6 cellular contexts compared by ENCODE assay signal in genomic region chr17:38855101-38855714, GRCh38. TPM values are rescaled to one million over a fixed set of nuclear protein-coding genes. Genes with fewer than 3 reads are reported as not detected.
A peak's percentile ranks its signal among the peaks of the same experiment; 100 is the strongest.
DNase-seq lines count a peak whose midpoint lies in the region; ATAC-seq and TF ChIP-seq lines count a peak whose summit lies in the region.
"Not testable (repeated sequence)": the region's sequence is repeated elsewhere in the genome, so short reads cannot be mapped to it uniquely, and the experiment has no call there.

No MANE protein-coding gene starts in this region.

- H3K9me3 Mint-ChIP-seq in CD4-positive, alpha-beta T cell; IgD-negative memory B cell; activated CD4-positive, alpha-beta memory T cell treated with anti-CD3 and anti-CD28 coated beads for 36 hours: not testable (repeated sequence)

- H3K4me3 Mint-ChIP-seq in CD4-positive, alpha-beta T cell, result peak overlapping the region; percentile 51
- H3K4me3 Mint-ChIP-seq in IgD-negative memory B cell, result peak overlapping the region in 3 of 4 donors; percentile 12 to 60 (median 21)
- H3K4me3 Mint-ChIP-seq in activated CD4-positive, alpha-beta memory T cell treated with anti-CD3 and anti-CD28 coated beads for 36 hours, result peak overlapping the region; percentile 26

- H3K9me3 ChIP-seq in CD4-positive, alpha-beta T cell (ENCODE audit: control insufficient read depth, low read length); skeletal muscle satellite cell (replicated peaks; ENCODE audit: low read length): not testable (repeated sequence)

- peak overlapping the region; percentile 96 for H3K27ac Mint-ChIP-seq in CD4-positive, alpha-beta T cell
- peak overlapping the region in 1 of 3 donors; percentile 52 for H3K27ac Mint-ChIP-seq in IgD-negative memory B cell
- H3K27ac Mint-ChIP-seq in activated CD4-positive, alpha-beta memory T cell treated with anti-CD3 and anti-CD28 coated beads for 36 hours, result peak overlapping the region; percentile 38

- intact Hi-C loops in CD4-positive, alpha-beta T cell (cut with DNase I, micrococcal nuclease); activated CD4-positive, alpha-beta memory T cell treated with anti-CD3 and anti-CD28 coated beads for 36 hours (cut with micrococcal nuclease): not testable (repeated sequence)

- H3K4me1 ChIP-seq in skeletal muscle satellite cell (ENCODE audit: control insufficient read depth, insufficient read depth, low read length), result peaks cover 23% of the 10 kb centered on the region

- H3K27me3 Mint-ChIP-seq in CD4-positive, alpha-beta T cell; IgD-negative memory B cell; activated CD4-positive, alpha-beta memory T cell treated with anti-CD3 and anti-CD28 coated beads for 36 hours: not testable (repeated sequence)

- H3K4me1 Mint-ChIP-seq in CD4-positive, alpha-beta T cell (ENCODE audit: low read depth), result peaks cover 38% of the 10 kb centered on the region
- peaks cover 24 to 33% (median 26%) of the 10 kb centered on the region in 3 donors for H3K4me1 Mint-ChIP-seq in IgD-negative memory B cell
- peaks cover 26% of the 10 kb centered on the region for H3K4me1 Mint-ChIP-seq in activated CD4-positive, alpha-beta memory T cell treated with anti-CD3 and anti-CD28 coated beads for 36 hours (ENCODE audit: low read depth)

- H3K4me3 ChIP-seq in astrocyte of the spinal cord (ENCODE audit: low read depth, low read length); skeletal muscle satellite cell (ENCODE audit: low read length): not testable (repeated sequence)
- peak overlapping the region in 1 of 2 donors; percentile 16 for H3K4me3 ChIP-seq in foreskin fibroblast (ENCODE audit: low read depth in 1 of 2, low read length in 2 of 2)

- CTCF ChIA-PET in CD4-positive, alpha-beta T cell (lab: Charles Lee), result interaction anchor here (2.0 to 3.0 kb wide), 3 partner anchors 13 to 320 kb away, joined by 8 to 17 read pairs (median 10); no protein-coding TSS in a partner anchor
- CTCF ChIA-PET in activated CD4-positive, alpha-beta memory T cell treated with anti-CD3 and anti-CD28 coated beads for 36 hours (lab: Charles Lee), result interaction anchor here (1.3 to 2.3 kb wide), 6 partner anchors 14 to 320 kb away, joined by 3 to 12 read pairs (median 8); partner anchors contain the start of gene LASP1

- H3K9ac ChIP-seq in skeletal muscle satellite cell (ENCODE audit: low read depth, low read length), result not testable (repeated sequence)

- not testable (repeated sequence) for TF ChIP-seq CTCF in CD4-positive, alpha-beta T cell (IDR thresholded peaks at IDR 0.05); astrocyte of the spinal cord (IDR thresholded peaks at IDR 0.05; ENCODE audit: low read depth, low read length); foreskin fibroblast (IDR thresholded peaks at IDR 0.05; ENCODE audit: low read depth, low read length)

- peak overlapping the region; percentile 27 for H3K4me2 ChIP-seq in skeletal muscle satellite cell (ENCODE audit: low read length)

- ATAC-seq in CD4-positive, alpha-beta T cell (ENCODE audit: poor library complexity), result not testable (repeated sequence)

- H3K36me3 Mint-ChIP-seq in CD4-positive, alpha-beta T cell (ENCODE audit: low read depth), result peaks cover 38% of the 10 kb centered on the region
- H3K36me3 Mint-ChIP-seq in IgD-negative memory B cell, result peaks cover 11% of the 10 kb centered on the region
- peaks cover 35% of the 10 kb centered on the region for H3K36me3 Mint-ChIP-seq in activated CD4-positive, alpha-beta memory T cell treated with anti-CD3 and anti-CD28 coated beads for 36 hours

- in situ Hi-C loops in astrocyte of the spinal cord (cut with HindIII; ENCODE audit: low sequenced_read_pairs), result not testable (repeated sequence)

- POLR2A ChIA-PET in CD4-positive, alpha-beta T cell (lab: Charles Lee), result interaction anchor here (1.7 to 3.4 kb wide), 4 partner anchors 14 to 299 kb away, joined by 16 to 154 read pairs (median 37); partner anchors contain the start of genes CWC25 and LASP1
- POLR2A ChIA-PET in activated CD4-positive, alpha-beta memory T cell treated with anti-CD3 and anti-CD28 coated beads for 36 hours (lab: Charles Lee), result interaction anchor here (4.3 to 8.6 kb wide), 2 partner anchors 15 to 31 kb away, joined by 33 to 97 read pairs; partner anchors contain the start of genes CWC25 and LASP1

- not testable (repeated sequence) for DNase-seq in CD4-positive, alpha-beta T cell; activated CD4-positive, alpha-beta memory T cell treated with anti-CD3 and anti-CD28 coated beads for 36 hours
- DNase-seq in astrocyte of the spinal cord (ENCODE audit: low read depth, low spot score) (peak; percentile 73), foreskin fibroblast (peak; percentile 66 to 81)

- not testable (repeated sequence) for H3K27me3 ChIP-seq in CD4-positive, alpha-beta T cell (ENCODE audit: control insufficient read depth, insufficient read depth, low read length); skeletal muscle satellite cell (ENCODE audit: control insufficient read depth, insufficient read depth, low read length)

- H3K36me3 ChIP-seq in skeletal muscle satellite cell (ENCODE audit: insufficient read depth, low read length), result peaks cover 31% of the 10 kb centered on the region

- not testable (repeated sequence) for H3K27ac ChIP-seq in CD4-positive, alpha-beta T cell (ENCODE audit: low read depth, low read length)

RNA-seq across cellular contexts. Expression of gene RPL23, which starts 1.7 kb away (rescaled TPM):
- total RNA-seq in CD4-positive, alpha-beta T cell, result 1,000 to 10,000 TPM; 2,293 to 2,296 TPM
- 1,385 TPM for polyA plus RNA-seq in IgD-negative memory B cell
- 1,000 to 10,000 TPM; 1,774 to 1,791 TPM for total RNA-seq in activated CD4-positive, alpha-beta memory T cell treated with anti-CD3 and anti-CD28 coated beads for 36 hours
- 1,089 and 1,655 TPM in 2 replicates for total RNA-seq in skeletal muscle satellite cell (2012; rRNA removed)

RNA-seq across cellular contexts. Expression of gene LASP1, which starts 14.7 kb away (rescaled TPM):
- 10 to 100 TPM; 50.1 to 50.5 TPM for total RNA-seq in CD4-positive, alpha-beta T cell
- 44.5 TPM for polyA plus RNA-seq in IgD-negative memory B cell
- total RNA-seq in activated CD4-positive, alpha-beta memory T cell treated with anti-CD3 and anti-CD28 coated beads for 36 hours, result 100 to 1,000 TPM; 134 to 139 TPM
- total RNA-seq in skeletal muscle satellite cell (2012; rRNA removed), result 172 and 203 TPM in 2 replicates

RNA-seq across cellular contexts. Expression of gene CWC25, which starts 30.1 kb away (rescaled TPM):
- total RNA-seq in CD4-positive, alpha-beta T cell, result 10 to 100 TPM; 63.0 to 63.3 TPM
- 17.1 TPM for polyA plus RNA-seq in IgD-negative memory B cell
- 10 to 100 TPM; 21.1 to 21.5 TPM for total RNA-seq in activated CD4-positive, alpha-beta memory T cell treated with anti-CD3 and anti-CD28 coated beads for 36 hours
- 7.9 TPM in 2 replicates for total RNA-seq in skeletal muscle satellite cell (2012; rRNA removed)

RNA-seq across cellular contexts. Expression of gene PIP4K2B, which starts 55.9 kb away (rescaled TPM):
- total RNA-seq in CD4-positive, alpha-beta T cell, result 10 to 100 TPM; 17.0 to 17.2 TPM
- 11.5 TPM for polyA plus RNA-seq in IgD-negative memory B cell
- 10 to 100 TPM; 37.8 to 37.9 TPM for total RNA-seq in activated CD4-positive, alpha-beta memory T cell treated with anti-CD3 and anti-CD28 coated beads for 36 hours
- total RNA-seq in skeletal muscle satellite cell (2012; rRNA removed), result 37.3 and 41.1 TPM in 2 replicates
